9 cellular contexts compared by ENCODE assay signal in genomic region chr3:125381743-125382142, GRCh38. TPM values are rescaled to one million over a fixed set of nuclear protein-coding genes. Genes with fewer than 3 reads are reported as not detected.
DNase-seq lines count a peak whose midpoint lies in the region; ATAC-seq and TF ChIP-seq lines count a peak whose summit lies in the region.
"Had no signal": no experiment of that assay in that cellular context is flagged by ENCODE, and none has a peak within 500 bp of the region (broad histone marks: within the 10 kb centered on the region; RNA-seq: fewer than 3 reads in every experiment).

No MANE protein-coding gene starts in this region.

- intact Hi-C loops in spleen (cut with DNase I; ENCODE audit: low total_unique reads): no loop called here

- H3K9me3 ChIP-seq in KOPT-K1 (ENCODE audit: insufficient read depth, low read length, poor library complexity, severe bottlenecking) (no peaks in the 10 kb centered on the region), neuronal stem cell (replicated peaks in 1 of 2; ENCODE audit: control insufficient read depth in 2 of 2, insufficient read depth in 1 of 2, low read depth in 1 of 2, low read length in 2 of 2) (no peaks in the 10 kb centered on the region), spleen (no peaks in the 10 kb centered on the region)

- ATAC-seq in activated naive CD8-positive, alpha-beta T cell treated with anti-CD3 and anti-CD28 coated beads, Interleukin-2, amount 10 ng/mL, durations not matched to agents 7 days and 5 days (ENCODE audit: low read depth): peak; percentile 95

- H3K27ac Mint-ChIP-seq in activated CD4-positive, alpha-beta T cell treated with anti-CD3 and anti-CD28 coated beads, Interleukin-2, amount 10 ng/mL, durations not matched to agents 7 days and 5 days: no peak overlapping the region
- peak overlapping the region; percentile 40 for H3K27ac Mint-ChIP-seq in activated naive CD8-positive, alpha-beta T cell treated with anti-CD3 and anti-CD28 coated beads, Interleukin-2, amount 10 ng/mL, durations not matched to agents 7 days and 5 days

- H3K4me1 ChIP-seq in neuronal stem cell (ENCODE audit: control insufficient read depth in 2 of 2, insufficient read depth in 1 of 2, low read depth in 1 of 2, low read length in 2 of 2) (peaks cover 4 to 8% of the 10 kb centered on the region in 2 donors), spleen (peaks cover 0 to 9% (median 0%) of the 10 kb centered on the region in 6 donors)

- no peak for TF ChIP-seq POLR2A in spleen (IDR thresholded peaks at IDR 0.05)

- H2BK12ac ChIP-seq in neuronal stem cell (ENCODE audit: low read length): no peak overlapping the region

- H3K27me3 Mint-ChIP-seq in activated CD4-positive, alpha-beta T cell treated with anti-CD3 and anti-CD28 coated beads, Interleukin-2, amount 10 ng/mL, durations not matched to agents 7 days and 5 days: peaks cover 4% of the 10 kb centered on the region
- peaks cover 3% of the 10 kb centered on the region for H3K27me3 Mint-ChIP-seq in activated naive CD8-positive, alpha-beta T cell treated with anti-CD3 and anti-CD28 coated beads, Interleukin-2, amount 10 ng/mL, durations not matched to agents 7 days and 5 days

- H3K27me3 ChIP-seq in neuronal stem cell (ENCODE audit: control insufficient read depth in 3 of 3, insufficient read depth in 3 of 3, low read depth in 1 of 3, low read length in 3 of 3) (no peaks in the 10 kb centered on the region), spleen (replicated peaks in 1 of 7) (peaks cover 0 to 9% (median 0%) of the 10 kb centered on the region in 7 donors)

- H2AFZ ChIP-seq in neuronal stem cell (ENCODE audit: low read length): no peak overlapping the region

- no peaks in the 10 kb centered on the region for H3K9me3 Mint-ChIP-seq in activated CD4-positive, alpha-beta T cell treated with anti-CD3 and anti-CD28 coated beads, Interleukin-2, amount 10 ng/mL, durations not matched to agents 7 days and 5 days
- H3K9me3 Mint-ChIP-seq in activated naive CD8-positive, alpha-beta T cell treated with anti-CD3 and anti-CD28 coated beads, Interleukin-2, amount 10 ng/mL, durations not matched to agents 7 days and 5 days: no peaks in the 10 kb centered on the region

- H3K9ac ChIP-seq in neuronal stem cell (ENCODE audit: low read depth, low read length, poor library complexity): no peak overlapping the region

- H3K79me1 ChIP-seq in neuronal stem cell (ENCODE audit: low read depth, low read length): no peaks in the 10 kb centered on the region

- H3K36me3 Mint-ChIP-seq in activated CD4-positive, alpha-beta T cell treated with anti-CD3 and anti-CD28 coated beads, Interleukin-2, amount 10 ng/mL, durations not matched to agents 7 days and 5 days (ENCODE audit: low read depth): no peaks in the 10 kb centered on the region
- H3K36me3 Mint-ChIP-seq in activated naive CD8-positive, alpha-beta T cell treated with anti-CD3 and anti-CD28 coated beads, Interleukin-2, amount 10 ng/mL, durations not matched to agents 7 days and 5 days: no peaks in the 10 kb centered on the region

- no peak overlapping the region for H3K4ac ChIP-seq in neuronal stem cell (ENCODE audit: low read length)

- CTCF ChIA-PET in activated CD4-positive, alpha-beta T cell treated with anti-CD3 and anti-CD28 coated beads, Interleukin-2, amount 10 ng/mL, durations not matched to agents 7 days and 5 days (lab: Charles Lee): interaction anchor here (1.1 to 1.2 kb wide), 2 partner anchors 14 to 205 kb away, joined by 3 to 5 read pairs; no protein-coding TSS in a partner anchor

- H3K27ac ChIP-seq in KOPT-K1 (ENCODE audit: low read depth, low read length, poor library complexity, severe bottlenecking): peak overlapping the region; percentile 29
- peak overlapping the region; percentile 30 for H3K27ac ChIP-seq in neuronal stem cell (replicated peaks; ENCODE audit: low read length)
- no peak overlapping the region for H3K27ac ChIP-seq in spleen

- DNase-seq in activated CD4-positive, alpha-beta T cell treated with anti-CD3 and anti-CD28 coated beads, Interleukin-2, amount 10 ng/mL, durations not matched to agents 7 days and 5 days: peak; percentile 37
- DNase-seq in activated CD4-positive, alpha-beta T cell treated with anti-CD3 and anti-CD28 coated beads, Interleukin-2, amount 50 U/mL, for 4 hours: no peak
- peak; percentile 32 for DNase-seq in activated naive CD8-positive, alpha-beta T cell treated with anti-CD3 and anti-CD28 coated beads, Interleukin-2, amount 10 ng/mL, durations not matched to agents 7 days and 5 days
- DNase-seq in neuronal stem cell (ENCODE audit: low spot score) (no peak), GM10266 (ENCODE audit: extremely low spot score) (no peak), spleen (no peak), amniotic stem cell (lab: John Stamatoyannopoulos, UW) (no peak)
- DNase-seq: NCI-H446 had no signal

- H3K23ac ChIP-seq in neuronal stem cell (ENCODE audit: low read depth, low read length, poor library complexity): no peak overlapping the region

- H2BK120ac ChIP-seq in neuronal stem cell (ENCODE audit: low read depth, low read length): no peak overlapping the region

- H3K14ac ChIP-seq in neuronal stem cell (ENCODE audit: low read length): no peak overlapping the region

- no peak for TF ChIP-seq CTCF in GM10266 (IDR thresholded peaks at IDR 0.05; ENCODE audit: control insufficient read depth, insufficient read depth, low read depth, missing control alignments)
- no peak for TF ChIP-seq CTCF in spleen (IDR thresholded peaks at IDR 0.05 in 8 of 11, conservative IDR thresholded peaks at IDR 0.05 in 3 of 11)

- H2AK5ac ChIP-seq in neuronal stem cell (ENCODE audit: low read depth, low read length): no peak overlapping the region

- no peak overlapping the region for H4K91ac ChIP-seq in neuronal stem cell (ENCODE audit: low read depth, low read length, poor library complexity)

- H3K4me3 ChIP-seq in neuronal stem cell (ENCODE audit: low read length in 2 of 2) (no peak overlapping the region), spleen (no peak overlapping the region)

- WGBS in neuronal stem cell (ENCODE audit: extremely low coverage in 2 of 2, insufficient read length in 2 of 2, insufficient replicate concordance in 1 of 2), 2 donors: no CpG with 5 or more reads among the region's 5 CpGs
- whole genome bisulfite sequencing in spleen, 5 donors: 38 to 58% (median 49%) methylated on average over 5 of the region's 5 CpGs

- H3K4me1 Mint-ChIP-seq in activated CD4-positive, alpha-beta T cell treated with anti-CD3 and anti-CD28 coated beads, Interleukin-2, amount 10 ng/mL, durations not matched to agents 7 days and 5 days: peaks cover 11% of the 10 kb centered on the region
- H3K4me1 Mint-ChIP-seq in activated naive CD8-positive, alpha-beta T cell treated with anti-CD3 and anti-CD28 coated beads, Interleukin-2, amount 10 ng/mL, durations not matched to agents 7 days and 5 days: peaks cover 9% of the 10 kb centered on the region

- POLR2A ChIA-PET in activated CD4-positive, alpha-beta T cell treated with anti-CD3 and anti-CD28 coated beads, Interleukin-2, amount 10 ng/mL, durations not matched to agents 7 days and 5 days (lab: Charles Lee): no interaction called here
- POLR2A ChIA-PET in activated naive CD8-positive, alpha-beta T cell treated with anti-CD3 and anti-CD28 coated beads, Interleukin-2, amount 10 ng/mL, durations not matched to agents 7 days and 5 days (lab: Charles Lee): interaction anchor here (0.8 kb wide), 1 partner anchor 329 kb away, joined by 4 read pairs; no protein-coding TSS in a partner anchor

- H4K8ac ChIP-seq in neuronal stem cell (ENCODE audit: low read depth, low read length): no peak overlapping the region

- no peak overlapping the region for H3K4me2 ChIP-seq in neuronal stem cell (ENCODE audit: insufficient read depth, low read length, poor library complexity, severe bottlenecking)

- H3K36me3 ChIP-seq in KOPT-K1 (ENCODE audit: insufficient read depth, low read length) (no peaks in the 10 kb centered on the region), neuronal stem cell (replicated peaks in 1 of 2; ENCODE audit: control insufficient read depth in 2 of 2, insufficient read depth in 2 of 2, low read length in 2 of 2) (no peaks in the 10 kb centered on the region), spleen (no peaks in the 10 kb centered on the region)

- no peak overlapping the region for H3K18ac ChIP-seq in neuronal stem cell (ENCODE audit: low read length)

- H2BK5ac ChIP-seq in neuronal stem cell (ENCODE audit: low read length): no peak overlapping the region

- no peak overlapping the region for H2BK15ac ChIP-seq in neuronal stem cell (ENCODE audit: low read length)

- H3K4me3 Mint-ChIP-seq in activated CD4-positive, alpha-beta T cell treated with anti-CD3 and anti-CD28 coated beads, Interleukin-2, amount 10 ng/mL, durations not matched to agents 7 days and 5 days: no peak overlapping the region
- H3K4me3 Mint-ChIP-seq in activated naive CD8-positive, alpha-beta T cell treated with anti-CD3 and anti-CD28 coated beads, Interleukin-2, amount 10 ng/mL, durations not matched to agents 7 days and 5 days: no peak overlapping the region

RNA-seq across cellular contexts. Expression of gene ZNF148, which starts 6.6 kb away (rescaled TPM):
- total RNA-seq in activated CD4-positive, alpha-beta T cell treated with anti-CD3 and anti-CD28 coated beads, Interleukin-2, amount 10 ng/mL, durations not matched to agents 7 days and 5 days: 10 to 100 TPM; 39.3 to 46.1 TPM
- 10 to 100 TPM; 50.3 to 55.4 TPM for total RNA-seq in activated naive CD8-positive, alpha-beta T cell treated with anti-CD3 and anti-CD28 coated beads, Interleukin-2, amount 10 ng/mL, durations not matched to agents 7 days and 5 days
- 17.2 TPM for polyA plus RNA-seq in neuronal stem cell (2013, experiment 1 of 2)
- polyA plus RNA-seq in neuronal stem cell (2013, experiment 2 of 2): 18.2 TPM
- total RNA-seq in spleen: 10 to 100 TPM; 36.5 to 66.0 (median 48.2) TPM
- 1 to 10 TPM; 4.1 to 5.7 (median 4.6) TPM for polyA plus RNA-seq in spleen

Comparison
In these comparisons a context has a peak if more than half of its experiments do, and no peak if none do; other contexts are left out.
1. DNase-seq: peak in activated CD4-positive, alpha-beta T cell treated with anti-CD3 and anti-CD28 coated beads, Interleukin-2, amount 10 ng/mL, durations not matched to agents 7 days and 5 days (single experiment) and activated naive CD8-positive, alpha-beta T cell treated with anti-CD3 and anti-CD28 coated beads, Interleukin-2, amount 10 ng/mL, durations not matched to agents 7 days and 5 days (single experiment); none in activated CD4-positive, alpha-beta T cell treated with anti-CD3 and anti-CD28 coated beads, Interleukin-2, amount 50 U/mL, for 4 hours (0 of 2), neuronal stem cell (single experiment), GM10266 (single experiment), spleen (single experiment) and amniotic stem cell (single experiment).
2. H3K27ac ChIP-seq: peak in KOPT-K1 (single experiment) and neuronal stem cell (single experiment); none in spleen (0 of 8).